19 cellular contexts compared by ENCODE assay signal in genomic region chr11:69074375-69074774, GRCh38. TPM values are rescaled to one million over a fixed set of nuclear protein-coding genes. Genes with fewer than 3 reads are reported as not detected.
DNase-seq lines count a peak whose midpoint lies in the region; ATAC-seq and TF ChIP-seq lines count a peak whose summit lies in the region.
"Had no signal": no experiment of that assay in that cellular context is flagged by ENCODE, and none has a peak within 500 bp of the region (broad histone marks: within the 10 kb centered on the region; RNA-seq: fewer than 3 reads in every experiment).

No MANE protein-coding gene starts in this region.

- no peak overlapping the region for H3K4me2 ChIP-seq in mammary epithelial cell (ENCODE audit: insufficient read depth, low read depth, low read length)
- H3K4me2 ChIP-seq: KMS-11 had no signal

- in situ Hi-C loops in mammary epithelial cell (cut with MboI; ENCODE audit: low sequenced_read_pairs in 2 of 2), result no loop called here

- H3K27ac ChIP-seq in mammary epithelial cell (ENCODE audit: insufficient read depth, low read depth, low read length), result peak overlapping the region; percentile 90
- H3K27ac ChIP-seq in uterus, result peak overlapping the region; percentile 84 to 95
- H3K27ac ChIP-seq: foreskin keratinocyte, KMS-11, neutrophil, spleen had no signal

- H3K36me3 ChIP-seq in mammary epithelial cell (ENCODE audit: insufficient read depth, low read length), result no peaks in the 10 kb centered on the region
- H3K36me3 ChIP-seq in uterus, result no peaks in the 10 kb centered on the region

- H3K79me2 ChIP-seq in mammary epithelial cell (ENCODE audit: insufficient read depth, low read length), result no peaks in the 10 kb centered on the region

- CTCF ChIA-PET in mammary epithelial cell (lab: Charles Lee; ENCODE audit: low non-redundant PET), result interaction anchor here (0.8 kb wide), 1 partner anchor 348 kb away, joined by 3 read pairs; no protein-coding TSS in a partner anchor
- CTCF ChIA-PET in activated CD4-positive, alpha-beta T cell treated with anti-CD3 and anti-CD28 coated beads for 36 hours (lab: Charles Lee), result no interaction called here

- H3K4me1 Mint-ChIP-seq in nephron progenitor cell, result peaks cover 4% of the 10 kb centered on the region
- peaks cover 3% of the 10 kb centered on the region for H3K4me1 Mint-ChIP-seq in activated CD4-positive, alpha-beta T cell treated with anti-CD3 and anti-CD28 coated beads for 36 hours

- H3K9me3 ChIP-seq in mammary epithelial cell (replicated peaks; ENCODE audit: insufficient read depth, low read length), result no peaks in the 10 kb centered on the region
- no peaks in the 10 kb centered on the region for H3K9me3 ChIP-seq in uterus
- H3K9me3 ChIP-seq: neutrophil, spleen had no signal

- POLR2A ChIA-PET in activated CD4-positive, alpha-beta T cell treated with anti-CD3 and anti-CD28 coated beads for 36 hours (lab: Charles Lee), result no interaction called here

- no peak overlapping the region for H3K9ac ChIP-seq in mammary epithelial cell (ENCODE audit: insufficient read depth, low read length)
- H3K9ac ChIP-seq: KMS-11 had no signal

- dilution Hi-C loops in mammary epithelial cell (cut with HindIII; ENCODE audit: low sequenced_read_pairs), result no loop called here

- TF ChIP-seq POLR2A in uterus (IDR thresholded peaks at IDR 0.05), result no peak

- peak overlapping the region; percentile 24 for H3K27ac Mint-ChIP-seq in nephron progenitor cell
- no peak overlapping the region for H3K27ac Mint-ChIP-seq in activated CD4-positive, alpha-beta T cell treated with anti-CD3 and anti-CD28 coated beads for 36 hours
- H3K27ac Mint-ChIP-seq: activated CD4-positive, alpha-beta T cell treated with anti-CD3 and anti-CD28 coated beads, Interleukin-2, amount 10 ng/mL, durations not matched to agents 24 days and 14 days had no signal

- no TSS peak for BruUV-seq in mammary epithelial cell (replicated peaks; lab: Mats Ljungman, UMichigan)

- H3K4me3 Mint-ChIP-seq in nephron progenitor cell, result no peak overlapping the region
- H3K4me3 Mint-ChIP-seq in activated CD4-positive, alpha-beta T cell treated with anti-CD3 and anti-CD28 coated beads for 36 hours, result no peak overlapping the region
- H3K4me3 Mint-ChIP-seq: activated CD4-positive, alpha-beta T cell treated with anti-CD3 and anti-CD28 coated beads, Interleukin-2, amount 10 ng/mL, durations not matched to agents 24 days and 14 days; stimulated activated naive CD8-positive, alpha-beta T cell treated with anti-CD3 and anti-CD28 coated beads, Interleukin-15, amount 100 ng/mL, for 72 hours had no signal

- ATAC-seq in activated CD4-positive, alpha-beta T cell treated with anti-CD3 and anti-CD28 coated beads for 36 hours, result no peak
- ATAC-seq: foreskin keratinocyte; stimulated activated naive CD8-positive, alpha-beta T cell treated with anti-CD3 and anti-CD28 coated beads, Interleukin-15, amount 100 ng/mL, for 72 hours had no signal

- WGBS in mammary epithelial cell (ENCODE audit: low coverage, missing lambda C conversion rate), result 78% methylated on average over 8 of the region's 10 CpGs

- no peaks in the 10 kb centered on the region for H3K27me3 ChIP-seq in mammary epithelial cell (ENCODE audit: insufficient read depth, low read length)
- H3K27me3 ChIP-seq in uterus, result no peaks in the 10 kb centered on the region
- H3K27me3 ChIP-seq: foreskin keratinocyte, neutrophil, spleen had no signal

- TF ChIP-seq CTCF in mammary epithelial cell (conservative IDR thresholded peaks at IDR 0.05 in 1 of 2, IDR thresholded peaks at IDR 0.05 in 1 of 2; ENCODE audit: extremely low read depth in 1 of 2, insufficient read depth in 1 of 2, low read depth in 1 of 2, low read length in 2 of 2), result no peak
- no peak for TF ChIP-seq CTCF in nephron progenitor cell (IDR thresholded peaks at IDR 0.05)
- TF ChIP-seq CTCF in uterus (IDR thresholded peaks at IDR 0.05), result no peak

- DNase-seq in NCI-H226 (peak; percentile 8), mammary epithelial cell (no peak), nephron progenitor cell (no peak), uterus (no peak), NCI-H2227 (lab: John Stamatoyannopoulos, UW; ENCODE audit: unreplicated experiment) (no peak), OCI-M2 (lab: John Stamatoyannopoulos, UW; ENCODE audit: unreplicated experiment) (no peak)
- no peak for DNase-seq in activated CD4-positive, alpha-beta T cell treated with anti-CD3 and anti-CD28 coated beads for 36 hours
- DNase-seq: activated CD4-positive, alpha-beta T cell treated with anti-CD3 and anti-CD28 coated beads, Interleukin-2, amount 10 ng/mL, durations not matched to agents 24 days and 14 days; activated naive CD4-positive, alpha-beta T cell treated with anti-CD3 and anti-CD28 coated beads, Interleukin-2, amount 50 U/mL, for 16 hours; caudate nucleus; DMS53; foreskin keratinocyte; GDM1; NCI-H187; NCI-H2227 treated with DMSO at 0.1 percent for 48 hours; spleen; stimulated activated naive CD8-positive, alpha-beta T cell treated with anti-CD3 and anti-CD28 coated beads, Interleukin-15, amount 100 ng/mL, for 72 hours had no signal

- H4K20me1 ChIP-seq in mammary epithelial cell (ENCODE audit: insufficient read depth, low read length), result no peaks in the 10 kb centered on the region

- peaks cover 31% of the 10 kb centered on the region for H3K4me1 ChIP-seq in mammary epithelial cell (ENCODE audit: insufficient read depth, low read length)
- H3K4me1 ChIP-seq in uterus, result peaks cover 0 to 8% of the 10 kb centered on the region in 2 donors
- H3K4me1 ChIP-seq: foreskin keratinocyte had no signal

- H2AFZ ChIP-seq in mammary epithelial cell (ENCODE audit: low read depth, low read length), result no peak overlapping the region

- H3K4me3 ChIP-seq in mammary epithelial cell (replicated peaks in 1 of 3; ENCODE audit: insufficient read depth in 1 of 3, low read depth in 2 of 3, low read length in 3 of 3), result no peak overlapping the region
- H3K4me3 ChIP-seq in uterus, result no peak overlapping the region
- H3K4me3 ChIP-seq: spleen had no signal

- H3K9me3 Mint-ChIP-seq in nephron progenitor cell, result no peaks in the 10 kb centered on the region
- H3K9me3 Mint-ChIP-seq in activated CD4-positive, alpha-beta T cell treated with anti-CD3 and anti-CD28 coated beads for 36 hours (ENCODE audit: low read depth), result no peaks in the 10 kb centered on the region
- H3K9me3 Mint-ChIP-seq: activated CD4-positive, alpha-beta T cell treated with anti-CD3 and anti-CD28 coated beads, Interleukin-2, amount 10 ng/mL, durations not matched to agents 24 days and 14 days; stimulated activated naive CD8-positive, alpha-beta T cell treated with anti-CD3 and anti-CD28 coated beads, Interleukin-15, amount 100 ng/mL, for 72 hours had no signal

- intact Hi-C loops in mammary epithelial cell (cut with micrococcal nuclease) (no loop called here), uterus (cut with DNase I; ENCODE audit: low total_unique reads) (loop anchor here (10.0 kb wide), 1 partner anchor 60 kb away; the partner anchor contains the start of gene MRGPRF)
- intact Hi-C loops in activated CD4-positive, alpha-beta T cell treated with anti-CD3 and anti-CD28 coated beads for 36 hours (cut with DNase I, micrococcal nuclease), result no loop called here

- peaks cover 9% of the 10 kb centered on the region for H3K36me3 Mint-ChIP-seq in nephron progenitor cell (ENCODE audit: low read depth)
- H3K36me3 Mint-ChIP-seq in activated CD4-positive, alpha-beta T cell treated with anti-CD3 and anti-CD28 coated beads for 36 hours (ENCODE audit: low read depth), result peaks cover 8% of the 10 kb centered on the region

- H3K27me3 Mint-ChIP-seq in nephron progenitor cell (ENCODE audit: low read depth, poor library complexity), result no peaks in the 10 kb centered on the region
- H3K27me3 Mint-ChIP-seq in activated CD4-positive, alpha-beta T cell treated with anti-CD3 and anti-CD28 coated beads for 36 hours, result no peaks in the 10 kb centered on the region
- H3K27me3 Mint-ChIP-seq: activated CD4-positive, alpha-beta T cell treated with anti-CD3 and anti-CD28 coated beads, Interleukin-2, amount 10 ng/mL, durations not matched to agents 24 days and 14 days; stimulated activated naive CD8-positive, alpha-beta T cell treated with anti-CD3 and anti-CD28 coated beads, Interleukin-15, amount 100 ng/mL, for 72 hours had no signal

RNA-seq across cellular contexts. Expression of gene TPCN2, which starts 25.6 kb away (rescaled TPM):
- total RNA-seq in mammary epithelial cell (10 to 100 TPM; 12.7 to 16.1 TPM), uterus (10 to 100 TPM in 3 of 4 donors, 1 to 10 TPM in 1; 5.6 to 54.6 (median 17.7) TPM)
- 10.7 TPM for polyA plus RNA-seq in mammary epithelial cell
- 12.0 TPM for polyA minus RNA-seq in mammary epithelial cell
- 10 to 100 TPM in 1 of 2 experiments, 1 to 10 TPM in 1; 7.4 to 10.4 TPM for total RNA-seq in activated CD4-positive, alpha-beta T cell treated with anti-CD3 and anti-CD28 coated beads for 36 hours
